Comparison of ENCODE assay signal across 12 cellular contexts in the genomic region with DNA sequence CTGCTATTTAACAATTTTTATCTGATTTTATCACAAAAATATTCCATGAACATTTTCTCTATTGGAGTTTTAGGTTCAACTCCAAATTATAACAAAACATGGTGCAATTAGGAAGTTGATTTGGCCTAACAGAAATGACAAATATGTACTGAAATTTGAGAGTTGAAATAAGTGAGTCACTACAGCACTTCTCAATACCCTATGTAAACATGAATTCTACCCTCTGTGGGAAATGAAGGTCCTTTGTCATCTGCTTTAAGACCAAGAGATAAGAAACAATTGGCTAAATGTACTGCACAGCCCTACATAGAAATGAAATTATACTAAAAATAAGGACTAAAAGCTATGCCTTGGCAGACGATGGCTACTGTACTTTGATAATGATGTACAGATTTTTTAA.
DNase-seq lines count a peak whose midpoint lies in the region; ATAC-seq, FAIRE-seq and TF ChIP-seq lines count a peak whose summit lies in the region.
"Had no signal": no experiment of that assay in that cellular context is flagged by ENCODE, and none has a peak within 500 bp of the region (broad histone marks: within the 10 kb centered on the region; RNA-seq: fewer than 3 reads in every experiment).

No MANE protein-coding gene starts in this region.

- POLR2A ChIA-PET in MCF 10A (lab: Yijun Ruan, JAX) = interaction anchor here (0.6 to 1.4 kb wide), 5 partner anchors 22 to 1480 kb away, joined by 3 to 5 read pairs (median 4); no protein-coding TSS in a partner anchor

- H3K27ac ChIP-seq in breast epithelium (no peak overlapping the region), fibroblast of lung (ENCODE audit: insufficient read depth, low read length) (peak overlapping the region; percentile 32)
- H3K27ac ChIP-seq: heart left ventricle, upper lobe of right lung had no signal

- peak; percentile 65 for FAIRE-seq in RCC 7860 (lab: Jason Lieb, UNC)
- FAIRE-seq in GM19239 (lab: Jason Lieb, UNC) = no peak

- in situ Hi-C loops in ACHN (cut with HindIII; ENCODE audit: low pct_ligation_motif_present, low pct_unique_long_range_greater_than_20kb, low sequenced_read_pairs) = no loop called here

- DNase-seq in MCF 10A (ENCODE audit: unreplicated experiment) (peak; percentile 73), breast epithelium (ENCODE audit: low spot score in 2 of 2) (no peak), RCC 7860 (ENCODE audit: low spot score) (peak; percentile 35), fibroblast of lung (ENCODE audit: low read depth in 2 of 2) (peak; percentile 90 to 92), GM19239 (ENCODE audit: insufficient read length, low spot score) (no peak), ACHN (no peak), left cardiac atrium (no peak)
- DNase-seq: activated B cell treated with CpG ODN at 0.5 μM for 24 hours, heart left ventricle, NCI-H1436, upper lobe of right lung had no signal

- TF ChIP-seq POLR2A in breast epithelium (IDR thresholded peaks at IDR 0.05) = no peak

- H3K27me3 ChIP-seq in breast epithelium (no peaks in the 10 kb centered on the region), fibroblast of lung (ENCODE audit: control insufficient read depth, insufficient read depth, low read length) (no peaks in the 10 kb centered on the region)
- H3K27me3 ChIP-seq: heart left ventricle, upper lobe of right lung had no signal

- peaks cover 14% of the 10 kb centered on the region for H3K79me2 ChIP-seq in fibroblast of lung (ENCODE audit: control insufficient read depth, insufficient read depth, low read length)

- ATAC-seq in left cardiac atrium (no peak), HG02759 (IDR thresholded peaks at IDR 0.05; ENCODE audit: unreplicated experiment) (no peak)
- ATAC-seq: heart left ventricle, upper lobe of right lung had no signal

- no peaks in the 10 kb centered on the region for H3K36me3 ChIP-seq in breast epithelium
- H3K36me3 ChIP-seq in fibroblast of lung (ENCODE audit: control insufficient read depth, insufficient read depth, low read length) = no peaks in the 10 kb centered on the region
- H3K36me3 ChIP-seq: heart left ventricle, upper lobe of right lung had no signal

- H3K4me3 ChIP-seq in breast epithelium (no peak overlapping the region), fibroblast of lung (replicated peaks in 1 of 4; ENCODE audit: control extremely low read depth in 1 of 4, insufficient read depth in 1 of 4, low read depth in 3 of 4, low read length in 4 of 4) (peak overlapping the region in 1 of 4 experiments; percentile 11)
- H3K4me3 ChIP-seq: heart left ventricle, upper lobe of right lung had no signal

- TF ChIP-seq CTCF in MCF 10A (IDR thresholded peaks at IDR 0.05; ENCODE audit: unreplicated experiment) (no peak), breast epithelium (IDR thresholded peaks at IDR 0.05) (no peak), fibroblast of lung (conservative IDR thresholded peaks at IDR 0.05 in 1 of 2, IDR thresholded peaks at IDR 0.05 in 1 of 2; ENCODE audit: low read depth in 1 of 2, low read length in 2 of 2) (no peak)

- no peaks in the 10 kb centered on the region for H3K36me3 Mint-ChIP-seq in MCF 10A (ENCODE audit: insufficient read depth, unreplicated experiment)

- H3K9ac ChIP-seq in fibroblast of lung (ENCODE audit: insufficient read depth, low read length) = no peak overlapping the region

- H3K4me3 Mint-ChIP-seq in MCF 10A (ENCODE audit: unreplicated experiment) = no peak overlapping the region
- H3K4me3 Mint-ChIP-seq: activated B cell treated with CpG ODN at 0.5 μM for 24 hours had no signal

- H3K4me2 ChIP-seq in fibroblast of lung (ENCODE audit: extremely low read depth, insufficient read depth, low read length) = peak overlapping the region; percentile 6

- H4K20me1 ChIP-seq in fibroblast of lung (ENCODE audit: control insufficient read depth, extremely low read depth, insufficient read depth, low read length) = no peaks in the 10 kb centered on the region

- peaks cover 22% of the 10 kb centered on the region for H3K4me1 Mint-ChIP-seq in MCF 10A (ENCODE audit: insufficient read depth, unreplicated experiment)
- H3K4me1 Mint-ChIP-seq: activated B cell treated with CpG ODN at 0.5 μM for 24 hours had no signal

- BruUV-seq in MCF 10A (replicated peaks; lab: Mats Ljungman, UMichigan) = no TSS peak

- no peak overlapping the region for H2AFZ ChIP-seq in fibroblast of lung (ENCODE audit: low read length)

- H3K27ac Mint-ChIP-seq in MCF 10A (ENCODE audit: low read depth, unreplicated experiment) = peak overlapping the region; percentile 72
- H3K27ac Mint-ChIP-seq: activated B cell treated with CpG ODN at 0.5 μM for 24 hours had no signal

- H3K9me3 ChIP-seq in breast epithelium (no peaks in the 10 kb centered on the region), fibroblast of lung (ENCODE audit: control insufficient read depth, insufficient read depth, low read depth, low read length) (no peaks in the 10 kb centered on the region)
- H3K9me3 ChIP-seq: heart left ventricle, upper lobe of right lung had no signal

- no peaks in the 10 kb centered on the region for H3K27me3 Mint-ChIP-seq in MCF 10A (ENCODE audit: insufficient read depth, unreplicated experiment)

- H3K4me1 ChIP-seq in breast epithelium (no peaks in the 10 kb centered on the region), fibroblast of lung (ENCODE audit: control insufficient read depth, extremely low read depth, insufficient read depth, low read length) (peaks cover 39% of the 10 kb centered on the region)

- H3K9me3 Mint-ChIP-seq in MCF 10A (ENCODE audit: unreplicated experiment) = no peaks in the 10 kb centered on the region
- H3K9me3 Mint-ChIP-seq: activated B cell treated with CpG ODN at 0.5 μM for 24 hours had no signal

- intact Hi-C loops in MCF 10A (cut with micrococcal nuclease) = no loop called here
- intact Hi-C loops in breast epithelium (cut with DNase I; ENCODE audit: low total_unique reads) = no loop called here
- intact Hi-C loops in left cardiac atrium (cut with DNase I) = loop anchor here in 1 of 2 donors (10.0 kb wide), 1 partner anchor 514 kb away; no protein-coding TSS in a partner anchor

- CTCF ChIA-PET in MCF 10A (lab: Yijun Ruan, JAX) = interaction anchor here (0.6 to 11.3 kb wide), 4 partner anchors 16 to 462 kb away, joined by 3 to 84 read pairs (median 4); partner anchors contain the start of gene PRIM2

Comparison
In these comparisons a context has a peak if more than half of its experiments do, and no peak if none do; other contexts are left out.
1. DNase-seq: peak in MCF 10A (single experiment), RCC 7860 (single experiment) and fibroblast of lung (2 of 2); none in breast epithelium (0 of 2), GM19239 (single experiment), ACHN (single experiment) and left cardiac atrium (single experiment).